8 cellular contexts compared by ENCODE assay signal in genomic region chr6:11232177-11232967, GRCh38. TPM values are rescaled to one million over a fixed set of nuclear protein-coding genes. Genes with fewer than 3 reads are reported as not detected.
DNase-seq lines count a peak whose midpoint lies in the region; FAIRE-seq and TF ChIP-seq lines count a peak whose summit lies in the region.

TSS of gene NEDD9 (minus strand) at chr6:11232668. CDS start at chr6:11232515, 153 bp downstream.

- H2AFZ ChIP-seq in neuronal stem cell (ENCODE audit: low read length), result peak within 1 kb of the TSS; percentile 75

- H3K4me3 ChIP-seq in neuronal stem cell (ENCODE audit: low read length in 2 of 2), result peak within 1 kb of the TSS; percentile 79 to 82

- no peak within 1 kb of the TSS for H2BK15ac ChIP-seq in neuronal stem cell (ENCODE audit: low read length)

- no peak for FAIRE-seq in frontal cortex (lab: Jason Lieb, UNC)

- peaks cover 22 to 32% of the 10 kb centered on the region in 2 donors for H3K4me1 ChIP-seq in neuronal stem cell (ENCODE audit: control insufficient read depth in 2 of 2, insufficient read depth in 1 of 2, low read depth in 1 of 2, low read length in 2 of 2)

- H3K27ac ChIP-seq in neuronal stem cell (replicated peaks; ENCODE audit: low read length), result peak within 1 kb of the TSS; percentile 77

- peak within 1 kb of the TSS; percentile 72 for H3K4me2 ChIP-seq in neuronal stem cell (ENCODE audit: insufficient read depth, low read length, poor library complexity, severe bottlenecking)

- no peak within 1 kb of the TSS for H2AK5ac ChIP-seq in neuronal stem cell (ENCODE audit: low read depth, low read length)

- H4K91ac ChIP-seq in neuronal stem cell (ENCODE audit: low read depth, low read length, poor library complexity), result no peak within 1 kb of the TSS

- WGBS in neuronal stem cell (ENCODE audit: extremely low coverage in 2 of 2, insufficient read length in 2 of 2, insufficient replicate concordance in 1 of 2), 2 donors, result no CpG with 5 or more reads among the region's 31 CpGs

- H3K79me1 ChIP-seq in neuronal stem cell (ENCODE audit: low read depth, low read length), result no peaks in the 10 kb centered on the region

- H3K9ac ChIP-seq in neuronal stem cell (ENCODE audit: low read depth, low read length, poor library complexity), result peak within 1 kb of the TSS; percentile 65

- DNase-seq in GF-D8 (lab: John Stamatoyannopoulos, UW) (peak; percentile 77), HEK293T (ENCODE audit: extremely low spot score) (peak; percentile 93), MV-4-11 (lab: John Stamatoyannopoulos, UW) (peak; percentile 94), SK-MEL-5 (ENCODE audit: low read depth, low spot score) (peak; percentile 99), frontal cortex (ENCODE audit: low spot score in 2 of 2) (peak; percentile 76 to 82), neuronal stem cell (ENCODE audit: low spot score) (peak; percentile 93)
- peak; percentile 96 for DNase-seq in activated naive CD4-positive, alpha-beta T cell treated with Interleukin-2 at 50 U/mL for 16 hours

- no peak within 1 kb of the TSS for H3K23ac ChIP-seq in neuronal stem cell (ENCODE audit: low read depth, low read length, poor library complexity)

- TF ChIP-seq CTCF in subcutaneous adipose tissue (IDR thresholded peaks at IDR 0.05; ENCODE audit: low read depth), result no peak

- no peak within 1 kb of the TSS for H2BK12ac ChIP-seq in neuronal stem cell (ENCODE audit: low read length)

- in situ Hi-C loops in SK-MEL-5 (cut with HindIII; ENCODE audit: low pct_unique_long_range_greater_than_20kb, low sequenced_read_pairs), result no loop called here

- H3K18ac ChIP-seq in neuronal stem cell (ENCODE audit: low read length), result peak within 1 kb of the TSS; percentile 78

- no peak within 1 kb of the TSS for H3K4ac ChIP-seq in neuronal stem cell (ENCODE audit: low read length)

- H3K27me3 ChIP-seq in neuronal stem cell (ENCODE audit: control insufficient read depth in 3 of 3, insufficient read depth in 3 of 3, low read depth in 1 of 3, low read length in 3 of 3), result no peaks in the 10 kb centered on the region

- no peaks in the 10 kb centered on the region for H3K9me3 ChIP-seq in neuronal stem cell (replicated peaks in 1 of 2; ENCODE audit: control insufficient read depth in 2 of 2, insufficient read depth in 1 of 2, low read depth in 1 of 2, low read length in 2 of 2)

- POLR2A ChIA-PET in HEK293T (lab: Yijun Ruan, JAX), result interaction anchor here (0.6 to 1.3 kb wide), 8 partner anchors 11 to 262 kb away, joined by 3 to 5 read pairs (median 3); no protein-coding TSS in a partner anchor

- CTCF ChIA-PET in HEK293T (lab: Yijun Ruan, JAX), result interaction anchor here (1.4 to 1.7 kb wide), 2 partner anchors 9 to 264 kb away, joined by 7 to 8 read pairs; no protein-coding TSS in a partner anchor

- H2BK120ac ChIP-seq in neuronal stem cell (ENCODE audit: low read depth, low read length), result no peak within 1 kb of the TSS

- H3K36me3 ChIP-seq in neuronal stem cell (replicated peaks in 1 of 2; ENCODE audit: control insufficient read depth in 2 of 2, insufficient read depth in 2 of 2, low read length in 2 of 2), result no peaks in the 10 kb centered on the region

- H3K14ac ChIP-seq in neuronal stem cell (ENCODE audit: low read length), result no peak within 1 kb of the TSS

- H2BK5ac ChIP-seq in neuronal stem cell (ENCODE audit: low read length), result no peak within 1 kb of the TSS

- H4K8ac ChIP-seq in neuronal stem cell (ENCODE audit: low read depth, low read length), result no peak within 1 kb of the TSS

TF ChIP-seq in HEK293T, 16 proteins besides CTCF, POLR2A, EP300 and RAD21:
- peak; percentile 65 for TF ChIP-seq PKNOX1 (IDR thresholded peaks at IDR 0.05)
- TF ChIP-seq FOXK2 (IDR thresholded peaks at IDR 0.05), result no peak

RNA-seq across cellular contexts. Expression of gene NEDD9, which starts in this region (rescaled TPM):
- total RNA-seq in SK-MEL-5 (2014; rRNA removed; shearing (Covaris generic)), result 134 and 140 TPM in 2 replicates
- polyA plus RNA-seq in SK-MEL-5 (2015; cell fraction: cytosol; rRNA removed), result 90.5 and 117 TPM in 2 replicates
- 68.0 and 87.9 TPM in 2 replicates for polyA plus RNA-seq in SK-MEL-5 (2015; cell fraction: nucleus; rRNA removed)
- total RNA-seq in frontal cortex, result 39.1 TPM
- polyA plus RNA-seq in neuronal stem cell (2013, experiment 1 of 2), result 6.2 TPM
- 6.4 TPM for polyA plus RNA-seq in neuronal stem cell (2013, experiment 2 of 2)
- 100 to 1,000 TPM in 1 of 4 donors, 10 to 100 TPM in 3; 51.7 to 136 (median 94.0) TPM for total RNA-seq in subcutaneous adipose tissue

Comparison
In these comparisons a context has a peak if more than half of its experiments do, and no peak if none do; other contexts are left out.
1. Peak in every context shown above with its lines: DNase-seq, H3K4me3 ChIP-seq and H3K27ac ChIP-seq.